Comparison of ENCODE assay signal across 12 cellular contexts in the genomic region with DNA sequence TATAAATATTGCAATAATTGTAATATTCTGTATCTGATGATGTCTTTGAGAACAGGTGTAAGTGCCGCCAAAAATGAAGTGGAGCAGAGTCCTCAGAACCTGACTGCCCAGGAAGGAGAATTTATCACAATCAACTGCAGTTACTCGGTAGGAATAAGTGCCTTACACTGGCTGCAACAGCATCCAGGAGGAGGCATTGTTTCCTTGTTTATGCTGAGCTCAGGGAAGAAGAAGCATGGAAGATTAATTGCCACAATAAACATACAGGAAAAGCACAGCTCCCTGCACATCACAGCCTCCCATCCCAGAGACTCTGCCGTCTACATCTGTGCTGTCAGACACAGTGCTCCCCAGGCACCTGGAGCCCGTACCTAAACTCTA.
DNase-seq lines count a peak whose midpoint lies in the region; ATAC-seq, FAIRE-seq and TF ChIP-seq lines count a peak whose summit lies in the region.
"Had no signal": no experiment of that assay in that cellular context is flagged by ENCODE, and none has a peak within 500 bp of the region (broad histone marks: within the 10 kb centered on the region; RNA-seq: fewer than 3 reads in every experiment).

No MANE protein-coding gene starts in this region.

- no peak overlapping the region for H3K23ac ChIP-seq in H1 (ENCODE audit: insufficient read length)

- no peak overlapping the region for H3K4ac ChIP-seq in H1 (replicated peaks; ENCODE audit: insufficient read length, low read depth, low read length)

- H3K27ac ChIP-seq in CD4-positive, CD25-positive, alpha-beta regulatory T cell (ENCODE audit: insufficient read depth, low read length, poor library complexity, severe bottlenecking), result no peak overlapping the region
- no peak overlapping the region for H3K27ac ChIP-seq in CD8-positive, alpha-beta memory T cell (ENCODE audit: low read depth, low read length)
- no peak overlapping the region for H3K27ac ChIP-seq in H1 (ENCODE audit: low read depth, low read length)
- H3K27ac ChIP-seq: BLaER1 had no signal

- no peak for TF ChIP-seq EP300 in H1 (IDR thresholded peaks at IDR 0.05; ENCODE audit: borderline replicate concordance in 1 of 2, low read depth in 2 of 2, low read length in 2 of 2)

- H3K27me3 ChIP-seq in CD4-positive, CD25-positive, alpha-beta regulatory T cell (ENCODE audit: control insufficient read depth, insufficient read depth, low read length), result no peaks in the 10 kb centered on the region
- no peaks in the 10 kb centered on the region for H3K27me3 ChIP-seq in CD8-positive, alpha-beta memory T cell (ENCODE audit: insufficient read depth, low read length, poor library complexity, severe bottlenecking)
- H3K27me3 ChIP-seq in H1 (replicated peaks in 1 of 4; ENCODE audit: control insufficient read depth in 3 of 4, extremely low read depth in 1 of 4, insufficient read depth in 3 of 4, low read length in 3 of 4), result no peaks in the 10 kb centered on the region
- H3K27me3 ChIP-seq: BLaER1 had no signal

- no peaks in the 10 kb centered on the region for H3K4me1 ChIP-seq in CD4-positive, CD25-positive, alpha-beta regulatory T cell (ENCODE audit: control insufficient read depth, insufficient read depth, low read length, poor library complexity, severe bottlenecking)
- no peaks in the 10 kb centered on the region for H3K4me1 ChIP-seq in CD8-positive, alpha-beta memory T cell (ENCODE audit: insufficient read depth, low read length)
- no peaks in the 10 kb centered on the region for H3K4me1 ChIP-seq in H1 (replicated peaks in 1 of 4; ENCODE audit: control insufficient read depth in 3 of 4, insufficient read depth in 4 of 4, low read length in 3 of 4)
- H3K4me1 ChIP-seq: BLaER1 had no signal

- H3K56ac ChIP-seq in H1 (replicated peaks; ENCODE audit: insufficient read length, low read depth, low read length), result no peak overlapping the region

- H2BK12ac ChIP-seq in H1 (ENCODE audit: low read depth, low read length), result no peak overlapping the region

- H3K4me1 Mint-ChIP-seq in CD4-positive, CD25-positive, alpha-beta regulatory T cell, result no peaks in the 10 kb centered on the region
- H3K4me1 Mint-ChIP-seq in CD8-positive, alpha-beta memory T cell, result no peaks in the 10 kb centered on the region
- no peaks in the 10 kb centered on the region for H3K4me1 Mint-ChIP-seq in T-cell

- no peak overlapping the region for H2BK20ac ChIP-seq in H1 (ENCODE audit: low read length)

- POLR2A ChIA-PET in CD8-positive, alpha-beta memory T cell (lab: Charles Lee), result no interaction called here
- POLR2A ChIA-PET in T-cell (lab: Charles Lee), result no interaction called here
- POLR2A ChIA-PET in H1 (lab: Charles Lee; ENCODE audit: partially characterized antibody), result no interaction called here

- CTCF ChIA-PET in CD8-positive, alpha-beta memory T cell (lab: Charles Lee), result no interaction called here
- CTCF ChIA-PET in T-cell (lab: Charles Lee) (interaction anchor here in 1 of 2 donors (0.7 to 0.9 kb wide), 2 partner anchors 53 to 250 kb away, joined by 3 read pairs; no protein-coding TSS in a partner anchor), H1 (lab: Charles Lee; ENCODE audit: partially characterized antibody) (interaction anchor here (0.6 to 6.9 kb wide), 43 partner anchors 10 to 245 kb away, joined by 3 to 83 read pairs (median 4); no protein-coding TSS in a partner anchor)

- H3K4me3 Mint-ChIP-seq in CD4-positive, CD25-positive, alpha-beta regulatory T cell, result peak overlapping the region in 3 of 4 donors; percentile 76 to 92 (median 76)
- H3K4me3 Mint-ChIP-seq in CD8-positive, alpha-beta memory T cell, result peak overlapping the region in 5 of 7 donors; percentile 27 to 69 (median 60)
- H3K4me3 Mint-ChIP-seq in T-cell, result peak overlapping the region; percentile 67 to 68 (median 68)
- H3K4me3 Mint-ChIP-seq: mesothelial cell of epicardium had no signal

- H4K5ac ChIP-seq in H1 (ENCODE audit: insufficient read length, low read depth, low read length), result no peak overlapping the region

- no peaks in the 10 kb centered on the region for H3K36me3 Mint-ChIP-seq in CD4-positive, CD25-positive, alpha-beta regulatory T cell
- H3K36me3 Mint-ChIP-seq in CD8-positive, alpha-beta memory T cell, result no peaks in the 10 kb centered on the region
- no peaks in the 10 kb centered on the region for H3K36me3 Mint-ChIP-seq in T-cell
- H3K36me3 Mint-ChIP-seq: mesothelial cell of epicardium had no signal

- no peak overlapping the region for H2BK120ac ChIP-seq in H1 (replicated peaks; ENCODE audit: low read depth, low read length)

- H3K27ac Mint-ChIP-seq in CD4-positive, CD25-positive, alpha-beta regulatory T cell, result peak overlapping the region in 1 of 3 donors; percentile 67
- H3K27ac Mint-ChIP-seq in CD8-positive, alpha-beta memory T cell, result peak overlapping the region in 1 of 8 donors; percentile 66
- H3K27ac Mint-ChIP-seq in T-cell, result peak overlapping the region; percentile 44 to 74
- H3K27ac Mint-ChIP-seq: mesothelial cell of epicardium had no signal

- no peak overlapping the region for H2BK5ac ChIP-seq in H1 (ENCODE audit: low read depth, low read length)

- DNase-seq in CD4-positive, CD25-positive, alpha-beta regulatory T cell, result no peak
- no peak for DNase-seq in CD8-positive, alpha-beta memory T cell
- DNase-seq in T-cell (no peak), H1 (ENCODE audit: low read depth in 1 of 2, low spot score in 2 of 2) (no peak), HuH-7 (ENCODE audit: low spot score) (no peak), NCI-H128 (lab: John Stamatoyannopoulos, UW; ENCODE audit: unreplicated experiment) (no peak)
- DNase-seq: activated CD4-positive, CD25-positive, alpha-beta regulatory T cell; NCI-H2029; stimulated activated CD4-positive, alpha-beta T cell treated with anti-CD3 and anti-CD28 coated beads, Interleukin-2, amount 100 ng/mL, for 24 hours had no signal

- no peaks in the 10 kb centered on the region for H4K20me1 ChIP-seq in H1 (replicated peaks in 1 of 2; ENCODE audit: control insufficient read depth in 1 of 2, insufficient read depth in 2 of 2, low read length in 2 of 2)
- H4K20me1 ChIP-seq: BLaER1 had no signal

- no peaks in the 10 kb centered on the region for H3K9me3 Mint-ChIP-seq in CD4-positive, CD25-positive, alpha-beta regulatory T cell
- no peaks in the 10 kb centered on the region for H3K9me3 Mint-ChIP-seq in CD8-positive, alpha-beta memory T cell
- no peaks in the 10 kb centered on the region for H3K9me3 Mint-ChIP-seq in T-cell
- H3K9me3 Mint-ChIP-seq: mesothelial cell of epicardium had no signal

- H2AFZ ChIP-seq in H1 (ENCODE audit: low read length), result no peak overlapping the region

- peak; percentile 74 for FAIRE-seq in H1 (lab: Jason Lieb, UNC)

- no peak overlapping the region for H3K4me2 ChIP-seq in H1 (ENCODE audit: insufficient read depth in 1 of 2, low read depth in 2 of 2, low read length in 2 of 2)
- H3K4me2 ChIP-seq: BLaER1 had no signal

- no peaks in the 10 kb centered on the region for H3K27me3 Mint-ChIP-seq in CD4-positive, CD25-positive, alpha-beta regulatory T cell
- H3K27me3 Mint-ChIP-seq in CD8-positive, alpha-beta memory T cell, result no peaks in the 10 kb centered on the region
- H3K27me3 Mint-ChIP-seq in T-cell, result no peaks in the 10 kb centered on the region

- peak; percentile 38 to 52; a peak in 3 of 4 replicates for TF ChIP-seq RAD21 in H1 (IDR thresholded peaks at IDR 0.05 in 1 of 2, conservative IDR thresholded peaks at IDR 0.05 in 1 of 2; ENCODE audit: low read depth in 2 of 2, low read length in 2 of 2)

- no peaks in the 10 kb centered on the region for H3K23me2 ChIP-seq in H1 (ENCODE audit: low read depth, low read length)

- no peak overlapping the region for H3K9ac ChIP-seq in H1 (replicated peaks in 1 of 4; ENCODE audit: extremely low read depth in 1 of 4, low read depth in 3 of 4, low read length in 3 of 4)
- H3K9ac ChIP-seq: BLaER1 had no signal

- TF ChIP-seq CTCF in H1 (IDR thresholded peaks at IDR 0.05; ENCODE audit: control extremely low read depth in 1 of 3, insufficient read depth in 1 of 3, low read depth in 1 of 3, low read length in 3 of 3), result peak in 2 of 3 experiments; percentile 24 to 31; a peak in 2 of 4 replicates

- no peak for TF ChIP-seq POLR2A in H1 (IDR thresholded peaks at IDR 0.05; ENCODE audit: control extremely low read depth in 1 of 2, low read depth in 2 of 2, low read length in 2 of 2)

- peak overlapping the region; percentile 41 for H3K4me3 ChIP-seq in CD4-positive, CD25-positive, alpha-beta regulatory T cell (ENCODE audit: low read depth, low read length)
- H3K4me3 ChIP-seq in CD8-positive, alpha-beta memory T cell (ENCODE audit: low read length), result no peak overlapping the region
- H3K4me3 ChIP-seq in H1 (ENCODE audit: extremely low read depth in 1 of 4, insufficient read depth in 2 of 4, low read depth in 3 of 4, low read length in 4 of 4), result no peak overlapping the region
- H3K4me3 ChIP-seq: BLaER1 had no signal

- H3K79me2 ChIP-seq in H1 (ENCODE audit: control insufficient read depth in 1 of 2, insufficient read depth in 2 of 2, low read length in 2 of 2), result no peaks in the 10 kb centered on the region

- no peak overlapping the region for H4K91ac ChIP-seq in H1 (replicated peaks; ENCODE audit: insufficient read length, low read length)

- no peaks in the 10 kb centered on the region for H3K9me3 ChIP-seq in CD4-positive, CD25-positive, alpha-beta regulatory T cell (ENCODE audit: control insufficient read depth in 2 of 2, low read length in 2 of 2)
- H3K9me3 ChIP-seq in CD8-positive, alpha-beta memory T cell (ENCODE audit: low read length), result no peaks in the 10 kb centered on the region
- no peaks in the 10 kb centered on the region; a peak in 1 of 4 replicates for H3K9me3 ChIP-seq in H1 (ENCODE audit: insufficient read depth in 2 of 2, low read depth in 1 of 2, low read length in 1 of 2)
- H3K9me3 ChIP-seq: BLaER1 had no signal

- H3K18ac ChIP-seq in H1 (ENCODE audit: extremely low read depth, low read length), result no peak overlapping the region

- no peak for ATAC-seq in CD4-positive, CD25-positive, alpha-beta regulatory T cell (ENCODE audit: low read depth in 2 of 2)
- ATAC-seq in T-cell (replicated peaks in 1 of 4), result no peak
- no peak for ATAC-seq in HG02678 (IDR thresholded peaks at IDR 0.05; ENCODE audit: unreplicated experiment)

- no peaks in the 10 kb centered on the region for H3K79me1 ChIP-seq in H1 (ENCODE audit: low read depth, low read length)

- H3K14ac ChIP-seq in H1 (ENCODE audit: insufficient read length), result no peak overlapping the region

- no peaks in the 10 kb centered on the region for H3K36me3 ChIP-seq in CD4-positive, CD25-positive, alpha-beta regulatory T cell (ENCODE audit: control insufficient read depth, insufficient read depth, low read length)
- H3K36me3 ChIP-seq in CD8-positive, alpha-beta memory T cell (ENCODE audit: insufficient read depth, low read length), result no peaks in the 10 kb centered on the region
- H3K36me3 ChIP-seq in H1 (ENCODE audit: control insufficient read depth in 2 of 4, insufficient read depth in 4 of 4, low read length in 3 of 4), result no peaks in the 10 kb centered on the region
- H3K36me3 ChIP-seq: BLaER1 had no signal

- WGBS in H1 (ENCODE audit: extremely low coverage in 1 of 2, insufficient coverage in 1 of 2, insufficient read length in 1 of 2, insufficient replicate concordance in 2 of 2, low coverage in 1 of 2, low lambda C conversion rate in 2 of 2, missing lambda C conversion rate in 1 of 2), 2 experiments, result 77% methylated on average over 4 of the region's 4 CpGs; no CpG with 5 or more reads in 1 of the 2 experiments

- no peak overlapping the region for H2AK5ac ChIP-seq in H1 (ENCODE audit: low read depth, low read length)

- no peak overlapping the region for H2BK15ac ChIP-seq in H1 (ENCODE audit: low read length)

- H4K8ac ChIP-seq in H1 (ENCODE audit: extremely low read depth, insufficient read depth, low read length), result no peak overlapping the region
